ENCODE assay signal across 11 cellular contexts in the genomic region with DNA sequence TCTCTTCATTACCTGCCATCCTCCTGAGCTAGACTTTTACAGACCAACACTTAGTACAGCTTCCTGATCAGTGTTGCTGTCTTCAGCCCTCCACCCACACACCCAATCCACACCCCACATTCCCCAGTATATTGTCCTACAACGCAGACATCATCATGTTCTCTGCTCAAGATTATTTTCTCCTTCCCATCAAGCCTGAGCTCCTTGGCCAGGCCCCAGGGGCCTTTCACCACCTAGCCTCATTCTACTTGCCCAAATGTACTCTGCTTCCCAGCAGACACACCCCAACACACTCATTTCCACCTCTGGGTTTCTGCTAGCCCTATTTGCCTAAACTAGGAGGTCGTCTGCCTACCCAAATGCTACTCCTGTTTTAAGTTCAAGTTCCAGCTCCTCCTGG. TPM values are rescaled to one million over a fixed set of nuclear protein-coding genes. Genes with fewer than 3 reads are reported as not detected.
DNase-seq lines count a peak whose midpoint lies in the region; ATAC-seq, FAIRE-seq and TF ChIP-seq lines count a peak whose summit lies in the region.
"Had no signal": no experiment of that assay in that cellular context is flagged by ENCODE, and none has a peak within 500 bp of the region (broad histone marks: within the 10 kb centered on the region; RNA-seq: fewer than 3 reads in every experiment).

No MANE protein-coding gene starts in this region.

- peak; percentile 9 for DNase-seq in stimulated activated CD4-positive, alpha-beta T cell treated with anti-CD3 and anti-CD28 coated beads, Interleukin-4, amount 100 ng/mL, for 24 hours
- DNase-seq in stimulated activated CD4-positive, alpha-beta T cell treated with anti-CD3 and anti-CD28 coated beads, Interleukin-2, amount 100 ng/mL, for 48 hours = no peak
- DNase-seq in GM12878 (ENCODE audit: low read depth, low spot score) (no peak), lung (ENCODE audit: low spot score) (no peak), vagina (ENCODE audit: extremely low spot score in 2 of 2) (no peak), NCI-H2081 (lab: John Stamatoyannopoulos, UW) (no peak)
- DNase-seq: hypothalamus, SIG-M5 had no signal

- H3K4me1 ChIP-seq in GM12878 (ENCODE audit: control insufficient read depth, insufficient read depth, low read length) (peaks cover 32% of the 10 kb centered on the region), lung (ENCODE audit: control insufficient read depth in 2 of 2, insufficient read depth in 2 of 2, low read length in 2 of 2) (peaks cover 10 to 34% of the 10 kb centered on the region in 2 donors), vagina (peaks cover 76% of the 10 kb centered on the region)

- peak overlapping the region; percentile 15; the same call in 1 of the 2 replicates for H2AFZ ChIP-seq in GM12878 (ENCODE audit: control insufficient read depth, low read depth, low read length)
- H2AFZ ChIP-seq: neural progenitor cell had no signal

- H3K27me3 ChIP-seq in GM12878 (replicated peaks in 1 of 2; ENCODE audit: control insufficient read depth in 2 of 2, insufficient read depth in 2 of 2, low read length in 1 of 2) (no peaks in the 10 kb centered on the region), lung (ENCODE audit: control insufficient read depth, insufficient read depth) (no peaks in the 10 kb centered on the region), vagina (no peaks in the 10 kb centered on the region)
- H3K27me3 ChIP-seq: neural progenitor cell had no signal

- H3K79me2 ChIP-seq in GM12878 (ENCODE audit: control insufficient read depth, insufficient read depth, low read length) = peaks cover 3% of the 10 kb centered on the region

- peak overlapping the region; percentile 67 for H3K4me2 ChIP-seq in GM12878 (ENCODE audit: control insufficient read depth, insufficient read depth)
- H3K4me2 ChIP-seq: neural progenitor cell had no signal

- no peaks in the 10 kb centered on the region for H3K36me3 ChIP-seq in GM12878 (ENCODE audit: control insufficient read depth in 2 of 2, insufficient read depth in 2 of 2, low read length in 1 of 2)
- H3K36me3 ChIP-seq in lung (ENCODE audit: control insufficient read depth in 2 of 2, insufficient read depth in 2 of 2, low read length in 2 of 2) = no peaks in the 10 kb centered on the region
- no peaks in the 10 kb centered on the region for H3K36me3 ChIP-seq in vagina
- H3K36me3 ChIP-seq: neural progenitor cell had no signal

- ATAC-seq in GM12878 = peak; percentile 6; the same call in 1 of the 3 replicates
- no peak for ATAC-seq in lung (ENCODE audit: insufficient read depth, low FRiP score)
- no peak for ATAC-seq in GM18502 (IDR thresholded peaks at IDR 0.05; ENCODE audit: poor library complexity, unreplicated experiment)
- ATAC-seq in GM21576 (IDR thresholded peaks at IDR 0.05; ENCODE audit: unreplicated experiment) = no peak

- no peaks in the 10 kb centered on the region for H4K20me1 ChIP-seq in GM12878 (ENCODE audit: control insufficient read depth, insufficient read depth)

- no TSS peak for BruUV-seq in GM12878 (replicated peaks; lab: Mats Ljungman, UMichigan)

- in situ Hi-C loops in GM12878 (cut with MboI) = no loop called here

- RAD21 ChIA-PET in GM12878 (lab: Charles Lee; ENCODE audit: unreplicated experiment) = interaction anchor here (0.8 to 4.6 kb wide), 18 partner anchors 11 to 256 kb away, joined by 3 to 68 read pairs (median 12); partner anchors contain the start of gene DAPK2

- POLR2A ChIA-PET in GM12878 (lab: Charles Lee) = interaction anchor here (0.8 to 3.9 kb wide), 10 partner anchors 9 to 256 kb away, joined by 3 to 21 read pairs (median 4); no protein-coding TSS in a partner anchor

- intact Hi-C loops in GM12878 (cut with micrococcal nuclease; ENCODE audit: unreplicated experiment) (no loop called here), vagina (cut with DNase I) (no loop called here)

- H3K9ac ChIP-seq in GM12878 (ENCODE audit: control insufficient read depth, insufficient read depth, low read length) = peak overlapping the region; percentile 53; the same call in 1 of the 2 replicates
- H3K9ac ChIP-seq: neural progenitor cell had no signal

- TF ChIP-seq CTCF in GM12878 (IDR thresholded peaks at IDR 0.05 in 2 of 3, conservative IDR thresholded peaks at IDR 0.05 in 1 of 3; ENCODE audit: control insufficient read depth in 2 of 3, extremely low read depth in 1 of 3, insufficient read depth in 1 of 3, low read depth in 3 of 3, low read length in 3 of 3) (no peak), lung (IDR thresholded peaks at IDR 0.05; ENCODE audit: control extremely low read depth, extremely low read depth) (no peak), vagina (IDR thresholded peaks at IDR 0.05) (no peak)

- TF ChIP-seq EP300 in GM12878 (IDR thresholded peaks at IDR 0.05; ENCODE audit: borderline replicate concordance in 1 of 2, control insufficient read depth in 1 of 2, low read depth in 2 of 2, low read length in 2 of 2) = no peak

- TF ChIP-seq RAD21 in GM12878 (IDR thresholded peaks at IDR 0.05; ENCODE audit: insufficient read depth, low read depth, low read length) = no peak

- SMC1A ChIA-PET in GM12878 (lab: Charles Lee; ENCODE audit: uncharacterized antibody, unreplicated experiment) = interaction anchor here (0.6 to 6.6 kb wide), 32 partner anchors 9 to 399 kb away, joined by 3 to 80 read pairs (median 8); partner anchors contain the start of gene DAPK2

- TF ChIP-seq POLR2A in GM12878 (IDR thresholded peaks at IDR 0.05; ENCODE audit: low read depth, low read length) (no peak), vagina (IDR thresholded peaks at IDR 0.05) (no peak)

- peak overlapping the region; percentile 76 for H3K27ac ChIP-seq in GM12878 (ENCODE audit: control insufficient read depth, insufficient read depth)
- H3K27ac ChIP-seq in lung (ENCODE audit: low read depth in 1 of 2, low read length in 1 of 2) = peak overlapping the region; percentile 26 to 88
- peak overlapping the region; percentile 68 for H3K27ac ChIP-seq in vagina
- H3K27ac ChIP-seq: neural progenitor cell had no signal

- H3K4me3 ChIP-seq in GM12878 (no peak overlapping the region), lung (no peak overlapping the region), vagina (no peak overlapping the region)
- H3K4me3 ChIP-seq: neural progenitor cell had no signal

- H3K9me3 ChIP-seq in GM12878 (replicated peaks; ENCODE audit: control insufficient read depth, insufficient read depth, low read length) = no peaks in the 10 kb centered on the region
- no peaks in the 10 kb centered on the region for H3K9me3 ChIP-seq in lung (ENCODE audit: control insufficient read depth in 2 of 2, insufficient read depth in 1 of 2, low read length in 1 of 2)
- no peaks in the 10 kb centered on the region for H3K9me3 ChIP-seq in vagina

- WGBS in GM12878 (ENCODE audit: insufficient coverage, insufficient replicate concordance, low lambda C conversion rate, missing lambda C conversion rate) = 0% methylated on average over 2 of the region's 2 CpGs
- 71 to 92% methylated on average over 2 of the region's 2 CpGs for WGBS in lung, 2 donors

- CTCF ChIA-PET in GM12878 (lab: Yijun Ruan, JAX) = interaction anchor here (0.6 to 5.4 kb wide), 24 partner anchors 11 to 403 kb away, joined by 3 to 102 read pairs (median 6); no protein-coding TSS in a partner anchor

- no peak for FAIRE-seq in GM12878 (lab: Jason Lieb, UNC)

TF ChIP-seq in GM12878, 131 proteins besides CTCF, POLR2A, EP300 and RAD21 (continues in another document):
- TF ChIP-seq RELB (IDR thresholded peaks at IDR 0.05; ENCODE audit: low read depth) = no peak

RNA-seq across cellular contexts. Expression of gene DAPK2, which starts 37.0 kb away (rescaled TPM):
- total RNA-seq in GM12878 (2013; cell fraction: nucleolus; rRNA removed) = 20.9 and 25.3 TPM in 2 replicates
- total RNA-seq in GM12878 (2014; rRNA removed) = 5.4 and 8.4 TPM in 2 replicates
- 3.8 and 4.8 TPM in 2 replicates for total RNA-seq in GM12878 (2014; rRNA removed; fragmentation: Illumina TruSeq; extraction: Trizol)
- 5.6 and 5.9 TPM in 2 replicates for total RNA-seq in GM12878 (2021)
- 2.9 TPM for polyA plus RNA-seq in GM12878 (2011; ENCODE audit: low read depth)
- polyA plus RNA-seq in GM12878 (2011; rRNA removed) = 2.9 and 4.3 TPM in 2 replicates
- polyA plus RNA-seq in GM12878 (2011; cell fraction: cytosol; rRNA removed) = 5.8 and 7.7 TPM in 2 replicates
- 14.9 and 15.7 TPM in 2 replicates for polyA plus RNA-seq in GM12878 (2011; cell fraction: nucleus; rRNA removed)
- polyA plus RNA-seq in GM12878 (2012) = 6.3 and 6.4 TPM in 2 replicates
- 3.4 and 6.1 TPM in 2 replicates for polyA plus RNA-seq in GM12878 (2014; fragmentation: Illumina TruSeq; extraction: Trizol)
- polyA plus RNA-seq in GM12878 (2014; fragmentation: Nextera tagmentation; extraction: Ambion mirVana) = under 1 TPM; 0.69 to 0.75 TPM
- 5.5 and 6.6 TPM in 2 replicates for polyA plus RNA-seq in GM12878 (2014; rRNA removed)
- 1 to 10 TPM; 3.3 to 4.4 TPM for polyA plus RNA-seq in GM12878 (2016; fragmentation: Nextera tagmentation; extraction: Ambion mirVana)
- polyA minus RNA-seq in GM12878 (2011; rRNA and poly(A)+ RNA removed) = 3.6 and 6.2 TPM in 2 replicates
- 1.6 and 3.8 TPM in 2 replicates for polyA minus RNA-seq in GM12878 (2011; cell fraction: cytosol; rRNA and poly(A)+ RNA removed)
- 3.6 and 6.7 TPM in 2 replicates for polyA minus RNA-seq in GM12878 (2011; cell fraction: nucleus; rRNA and poly(A)+ RNA removed)
- total RNA-seq in lung = 10 to 100 TPM; 58.1 to 59.0 TPM
- polyA plus RNA-seq in lung = 10 to 100 TPM; 20.5 to 40.1 TPM
- total RNA-seq in vagina = 50.3 TPM
